In genomic region chr1:228165372-228166169, GRCh38 we compare ENCODE assay signal across 8 cellular contexts. TPM values are rescaled to one million over a fixed set of nuclear protein-coding genes. Genes with fewer than 3 reads are reported as not detected.
DNase-seq lines count a peak whose midpoint lies in the region; TF ChIP-seq lines count a peak whose summit lies in the region.

IBA57 (plus strand) TSS chr1:228165804; CDS start chr1:228165817, 13 bp downstream.

- H3K79me2 ChIP-seq in MM.1S (ENCODE audit: low read length), result peaks cover 35% of the 10 kb centered on the region

- H3K4ac ChIP-seq in neuronal stem cell (ENCODE audit: low read length), result peak within 1 kb of the TSS; percentile 77

- H4K20me1 ChIP-seq in MM.1S (ENCODE audit: insufficient read depth, low read length), result no peaks in the 10 kb centered on the region

- peak within 1 kb of the TSS; percentile 73 for H2AK5ac ChIP-seq in neuronal stem cell (ENCODE audit: low read depth, low read length)

- peak within 1 kb of the TSS; percentile 98 for H2BK5ac ChIP-seq in neuronal stem cell (ENCODE audit: low read length)

- H2AFZ ChIP-seq in MM.1S (ENCODE audit: low read length), result peak within 1 kb of the TSS; percentile 97
- H2AFZ ChIP-seq in neuronal stem cell (ENCODE audit: low read length), result peak within 1 kb of the TSS; percentile 98

- peaks cover 6% of the 10 kb centered on the region for H3K79me1 ChIP-seq in neuronal stem cell (ENCODE audit: low read depth, low read length)

- H3K4me1 ChIP-seq in MM.1S (ENCODE audit: low read length) (peaks cover 5% of the 10 kb centered on the region), neuronal stem cell (ENCODE audit: control insufficient read depth in 2 of 2, insufficient read depth in 1 of 2, low read depth in 1 of 2, low read length in 2 of 2) (peaks cover 5 to 15% of the 10 kb centered on the region in 2 donors)

- no peaks in the 10 kb centered on the region for H3K9me2 ChIP-seq in MM.1S (replicated peaks; ENCODE audit: insufficient read depth, low read length)

- H4K91ac ChIP-seq in neuronal stem cell (ENCODE audit: low read depth, low read length, poor library complexity), result peak within 1 kb of the TSS; percentile 97

- H3K4me2 ChIP-seq in MM.1S (ENCODE audit: low read depth, low read length), result peak within 1 kb of the TSS; percentile 97
- H3K4me2 ChIP-seq in neuronal stem cell (ENCODE audit: insufficient read depth, low read length, poor library complexity, severe bottlenecking), result peak within 1 kb of the TSS; percentile 96

- H3K23ac ChIP-seq in neuronal stem cell (ENCODE audit: low read depth, low read length, poor library complexity), result peak within 1 kb of the TSS; percentile 98

- TF ChIP-seq CTCF in MM.1S (IDR thresholded peaks at IDR 0.05; ENCODE audit: low read length), result peak; percentile 88

- no peak within 1 kb of the TSS for H2BK12ac ChIP-seq in neuronal stem cell (ENCODE audit: low read length)

- peak within 1 kb of the TSS; percentile 100 for H3K18ac ChIP-seq in neuronal stem cell (ENCODE audit: low read length)

- H3K36me3 ChIP-seq in MM.1S (replicated peaks; ENCODE audit: insufficient read depth, low read length) (no peaks in the 10 kb centered on the region), neuronal stem cell (replicated peaks in 1 of 2; ENCODE audit: control insufficient read depth in 2 of 2, insufficient read depth in 2 of 2, low read length in 2 of 2) (no peaks in the 10 kb centered on the region)

- H3K9me3 ChIP-seq in MM.1S (replicated peaks; ENCODE audit: insufficient read depth, low read length), result no peaks in the 10 kb centered on the region
- no peaks in the 10 kb centered on the region for H3K9me3 ChIP-seq in neuronal stem cell (replicated peaks in 1 of 2; ENCODE audit: control insufficient read depth in 2 of 2, insufficient read depth in 1 of 2, low read depth in 1 of 2, low read length in 2 of 2)

- H2BK15ac ChIP-seq in neuronal stem cell (ENCODE audit: low read length), result no peak within 1 kb of the TSS

- DNase-seq in GF-D8 (lab: John Stamatoyannopoulos, UW), result peak; percentile 93
- peak; percentile 99 for DNase-seq in HCEC 1CT
- peak; percentile 100 for DNase-seq in MM.1S
- DNase-seq in SIG-M5 (lab: John Stamatoyannopoulos, UW), result peak; percentile 93
- DNase-seq in activated gamma-delta T cell treated with anti-CD3 and anti-CD28 coated beads, Interleukin-2, amount 50 U/mL, for 16 hours (ENCODE audit: low read depth), result peak; percentile 99
- peak; percentile 95 for DNase-seq in foreskin melanocyte
- DNase-seq in neuronal stem cell (ENCODE audit: low spot score), result peak; percentile 96
- DNase-seq in substantia nigra (lab: John Stamatoyannopoulos, UW), result peak; percentile 90 to 100 (median 98)

- WGBS in neuronal stem cell (ENCODE audit: extremely low coverage in 2 of 2, insufficient read length in 2 of 2, insufficient replicate concordance in 1 of 2), 2 donors, result no CpG with 5 or more reads among the region's 93 CpGs

- H3K9ac ChIP-seq in MM.1S (ENCODE audit: low read length) (peak within 1 kb of the TSS; percentile 90), neuronal stem cell (ENCODE audit: low read depth, low read length, poor library complexity) (peak within 1 kb of the TSS; percentile 97)

- H3K27me3 ChIP-seq in MM.1S (replicated peaks; ENCODE audit: insufficient read depth, low read length) (no peaks in the 10 kb centered on the region; the same call in 1 of the 2 replicates), neuronal stem cell (ENCODE audit: control insufficient read depth in 3 of 3, insufficient read depth in 3 of 3, low read depth in 1 of 3, low read length in 3 of 3) (no peaks in the 10 kb centered on the region)

- H3K4me3 ChIP-seq in MM.1S (ENCODE audit: low read length) (peak within 1 kb of the TSS; percentile 83), neuronal stem cell (ENCODE audit: low read length in 2 of 2) (peak within 1 kb of the TSS; percentile 82 to 92)

- peak within 1 kb of the TSS; percentile 100 for H4K8ac ChIP-seq in neuronal stem cell (ENCODE audit: low read depth, low read length)

- no peak within 1 kb of the TSS for H3K14ac ChIP-seq in neuronal stem cell (ENCODE audit: low read length)

- H3F3A ChIP-seq in MM.1S (ENCODE audit: insufficient read depth, low read length), result no peaks in the 10 kb centered on the region

- peak within 1 kb of the TSS; percentile 76 for H3K27ac ChIP-seq in MM.1S (ENCODE audit: low read length)
- peak within 1 kb of the TSS; percentile 99 for H3K27ac ChIP-seq in neuronal stem cell (replicated peaks; ENCODE audit: low read length)
- peak within 1 kb of the TSS; percentile 98 for H3K27ac ChIP-seq in substantia nigra (ENCODE audit: low read depth, low read length, poor library complexity, severe bottlenecking)

- H2BK120ac ChIP-seq in neuronal stem cell (ENCODE audit: low read depth, low read length), result no peak within 1 kb of the TSS

RNA-seq across cellular contexts. Expression of gene IBA57, which starts in this region (rescaled TPM):
- polyA plus RNA-seq in neuronal stem cell (2013, experiment 1 of 2), result 1.3 TPM
- 1.4 TPM for polyA plus RNA-seq in neuronal stem cell (2013, experiment 2 of 2)

Comparison
In these comparisons a context has a peak if more than half of its experiments do, and no peak if none do; other contexts are left out.
1. Peak in every context shown above with its lines: DNase-seq, H3K4me3 ChIP-seq and H3K27ac ChIP-seq.